Comparison of ENCODE assay signal across 19 cellular contexts in the genomic region with DNA sequence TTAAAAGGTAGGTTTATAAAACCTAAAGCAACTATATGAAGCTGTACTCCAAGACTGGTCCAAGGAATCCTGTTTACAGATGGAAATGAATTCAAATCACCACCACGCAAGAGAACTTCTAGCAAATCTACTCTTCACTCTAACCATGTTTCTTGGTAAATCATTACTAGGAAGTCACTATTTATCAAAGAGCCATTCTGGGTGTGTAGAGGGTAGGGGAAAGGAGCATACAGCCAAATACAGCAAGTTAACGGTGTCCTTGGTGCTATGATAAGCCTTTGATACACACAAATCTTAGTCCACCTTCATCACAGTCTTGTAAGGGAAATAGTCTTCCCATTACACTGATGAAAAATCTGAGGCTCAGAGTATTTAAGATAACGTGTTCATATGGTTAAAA. TPM values are rescaled to one million over a fixed set of nuclear protein-coding genes. Genes with fewer than 3 reads are reported as not detected.
DNase-seq lines count a peak whose midpoint lies in the region; ATAC-seq, FAIRE-seq and TF ChIP-seq lines count a peak whose summit lies in the region.
"Had no signal": no experiment of that assay in that cellular context is flagged by ENCODE, and none has a peak within 500 bp of the region (broad histone marks: within the 10 kb centered on the region; RNA-seq: fewer than 3 reads in every experiment).

No MANE protein-coding gene starts in this region.

- peaks cover 13% of the 10 kb centered on the region for H3K9me3 Mint-ChIP-seq in activated naive CD4-positive, alpha-beta T cell treated with anti-CD3 and anti-CD28 coated beads, Interleukin-2, amount 10 ng/mL, durations not matched to agents 7 days and 5 days

- H3K4me3 ChIP-seq in Loucy (ENCODE audit: low read length, poor library complexity, severe bottlenecking) (no peak overlapping the region), GM12878 (no peak overlapping the region), neuronal stem cell (ENCODE audit: low read length in 2 of 2) (no peak overlapping the region)
- H3K4me3 ChIP-seq: right atrium auricular region, vagina had no signal

- H3K36me3 ChIP-seq in Loucy (ENCODE audit: insufficient read depth, low read length) (peaks cover 30% of the 10 kb centered on the region; the same call in 1 of the 2 replicates), GM12878 (ENCODE audit: control insufficient read depth in 2 of 2, insufficient read depth in 2 of 2, low read length in 1 of 2) (peaks cover 0 to 19% of the 10 kb centered on the region in 2 experiments; a peak in 3 of 4 replicates), neuronal stem cell (replicated peaks in 1 of 2; ENCODE audit: control insufficient read depth in 2 of 2, insufficient read depth in 2 of 2, low read length in 2 of 2) (peaks cover 0 to 72% of the 10 kb centered on the region in 2 donors)
- H3K36me3 ChIP-seq: right atrium auricular region, vagina had no signal

- H3F3A ChIP-seq in Loucy (ENCODE audit: low read depth) = no peaks in the 10 kb centered on the region

- no peak for DNase-seq in activated naive CD4-positive, alpha-beta T cell treated with anti-CD3 and anti-CD28 coated beads, Interleukin-2, amount 10 ng/mL, durations not matched to agents 7 days and 5 days
- DNase-seq in activated naive CD4-positive, alpha-beta T cell treated with anti-CD3 and anti-CD28 coated beads, Interleukin-2, amount 50 U/mL, for 16 hours = no peak
- no peak for DNase-seq in GM12878 (ENCODE audit: low read depth, low spot score)
- DNase-seq in neuronal stem cell (ENCODE audit: low spot score) = no peak
- DNase-seq in amygdala (lab: John Stamatoyannopoulos, UW) = no peak
- DNase-seq in sciatic nerve (ENCODE audit: low spot score) = no peak
- DNase-seq: activated CD4-positive, alpha-beta T cell treated with anti-CD3 and anti-CD28 coated beads for 1 hour; NCI-H526; SHP77 treated with DMSO at 0.1 percent for 48 hours; T1000 had no signal

- no peak for TF ChIP-seq POLR2A in GM12878 (IDR thresholded peaks at IDR 0.05; ENCODE audit: low read depth, low read length)
- no peak for TF ChIP-seq POLR2A in GM18505 (IDR thresholded peaks at IDR 0.05; ENCODE audit: borderline replicate concordance, extremely low read depth, insufficient read depth, insufficient read length)

- SMC1A ChIA-PET in GM12878 (lab: Charles Lee; ENCODE audit: uncharacterized antibody, unreplicated experiment) = interaction anchor here (0.9 to 3.4 kb wide), 3 partner anchors 9 to 46 kb away, joined by 3 to 18 read pairs (median 5); no protein-coding TSS in a partner anchor

- H2AFZ ChIP-seq in Loucy (ENCODE audit: low read length) (no peak overlapping the region), GM12878 (ENCODE audit: control insufficient read depth, low read depth, low read length) (no peak overlapping the region; the same call in 1 of the 2 replicates), neuronal stem cell (ENCODE audit: low read length) (no peak overlapping the region)

- no peak overlapping the region for H2BK15ac ChIP-seq in neuronal stem cell (ENCODE audit: low read length)

- CTCF ChIA-PET in activated naive CD4-positive, alpha-beta T cell treated with anti-CD3 and anti-CD28 coated beads, Interleukin-2, amount 10 ng/mL, durations not matched to agents 7 days and 5 days (lab: Charles Lee) = interaction anchor here (0.9 kb wide), 1 partner anchor 41 kb away, joined by 3 read pairs; no protein-coding TSS in a partner anchor
- CTCF ChIA-PET in GM12878 (lab: Yijun Ruan, JAX) = interaction anchor here (1.0 to 1.8 kb wide), 3 partner anchors 9 to 47 kb away, joined by 3 to 8 read pairs (median 5); no protein-coding TSS in a partner anchor

- TF ChIP-seq CTCF in Loucy (conservative IDR thresholded peaks at IDR 0.05; ENCODE audit: low read length) = no peak
- no peak for TF ChIP-seq CTCF in GM12878 (IDR thresholded peaks at IDR 0.05 in 2 of 3, conservative IDR thresholded peaks at IDR 0.05 in 1 of 3; ENCODE audit: control insufficient read depth in 2 of 3, extremely low read depth in 1 of 3, insufficient read depth in 1 of 3, low read depth in 3 of 3, low read length in 3 of 3)

- H3K4me2 ChIP-seq in Loucy (ENCODE audit: low read depth, low read length, poor library complexity, severe bottlenecking) (peak overlapping the region; percentile 65), GM12878 (ENCODE audit: control insufficient read depth, insufficient read depth) (peak overlapping the region; percentile 78), neuronal stem cell (ENCODE audit: insufficient read depth, low read length, poor library complexity, severe bottlenecking) (no peak overlapping the region)

- no peak overlapping the region for H2BK12ac ChIP-seq in neuronal stem cell (ENCODE audit: low read length)

- no peak for FAIRE-seq in GM12878 (lab: Jason Lieb, UNC)
- FAIRE-seq: astrocyte, D721Med, endometrium, H54 had no signal

- 88% methylated on average over 3 of the region's 3 CpGs for WGBS in GM12878 (ENCODE audit: insufficient coverage, insufficient replicate concordance, low lambda C conversion rate, missing lambda C conversion rate)
- no CpG with 5 or more reads among the region's 3 CpGs for WGBS in neuronal stem cell (ENCODE audit: extremely low coverage in 2 of 2, insufficient read length in 2 of 2, insufficient replicate concordance in 1 of 2), 2 donors

- no peak overlapping the region for H4K91ac ChIP-seq in neuronal stem cell (ENCODE audit: low read depth, low read length, poor library complexity)

- no peak overlapping the region for H2BK120ac ChIP-seq in neuronal stem cell (ENCODE audit: low read depth, low read length)

- in situ Hi-C loops in GM12878 (cut with MboI) = no loop called here

- peaks cover 62% of the 10 kb centered on the region for H3K4me1 Mint-ChIP-seq in activated naive CD4-positive, alpha-beta T cell treated with anti-CD3 and anti-CD28 coated beads, Interleukin-2, amount 10 ng/mL, durations not matched to agents 7 days and 5 days

- no peak overlapping the region for H2AK5ac ChIP-seq in neuronal stem cell (ENCODE audit: low read depth, low read length)

- TF ChIP-seq RAD21 in GM12878 (IDR thresholded peaks at IDR 0.05; ENCODE audit: insufficient read depth, low read depth, low read length) = no peak

- no peak overlapping the region for H2BK5ac ChIP-seq in neuronal stem cell (ENCODE audit: low read length)

- H3K4me1 ChIP-seq in Loucy (ENCODE audit: insufficient read depth, low read length, poor library complexity, severe bottlenecking) (peaks cover 21% of the 10 kb centered on the region), GM12878 (ENCODE audit: control insufficient read depth, insufficient read depth, low read length) (peaks cover 18% of the 10 kb centered on the region), neuronal stem cell (ENCODE audit: control insufficient read depth in 2 of 2, insufficient read depth in 1 of 2, low read depth in 1 of 2, low read length in 2 of 2) (no peaks in the 10 kb centered on the region)

- no peak for TF ChIP-seq EP300 in GM12878 (IDR thresholded peaks at IDR 0.05; ENCODE audit: borderline replicate concordance in 1 of 2, control insufficient read depth in 1 of 2, low read depth in 2 of 2, low read length in 2 of 2)

- H3K9ac ChIP-seq in Loucy (ENCODE audit: low read depth, low read length, poor library complexity, severe bottlenecking) = no peak overlapping the region
- no peak overlapping the region for H3K9ac ChIP-seq in GM12878 (ENCODE audit: control insufficient read depth, insufficient read depth, low read length)
- no peak overlapping the region for H3K9ac ChIP-seq in neuronal stem cell (ENCODE audit: low read depth, low read length, poor library complexity)

- H3K4me3 Mint-ChIP-seq in activated naive CD4-positive, alpha-beta T cell treated with anti-CD3 and anti-CD28 coated beads, Interleukin-2, amount 10 ng/mL, durations not matched to agents 7 days and 5 days = peak overlapping the region; percentile 5

- peaks cover 37% of the 10 kb centered on the region for H4K20me1 ChIP-seq in Loucy (ENCODE audit: insufficient read depth, low read length, poor library complexity, severe bottlenecking)
- no peaks in the 10 kb centered on the region for H4K20me1 ChIP-seq in GM12878 (ENCODE audit: control insufficient read depth, insufficient read depth)

- intact Hi-C loops in GM12878 (cut with micrococcal nuclease; ENCODE audit: unreplicated experiment) (no loop called here), sciatic nerve (cut with DNase I) (no loop called here)

- peaks cover under 1% of the 10 kb centered on the region for H3K79me1 ChIP-seq in neuronal stem cell (ENCODE audit: low read depth, low read length)

- H3K14ac ChIP-seq in neuronal stem cell (ENCODE audit: low read length) = no peak overlapping the region

- RAD21 ChIA-PET in GM12878 (lab: Charles Lee; ENCODE audit: unreplicated experiment) = interaction anchor here (1.0 to 1.9 kb wide), 5 partner anchors 9 to 99 kb away, joined by 3 to 4 read pairs (median 4); no protein-coding TSS in a partner anchor

- no peak overlapping the region for H3K23ac ChIP-seq in neuronal stem cell (ENCODE audit: low read depth, low read length, poor library complexity)

- peak overlapping the region; percentile 83 for H3K27ac Mint-ChIP-seq in activated naive CD4-positive, alpha-beta T cell treated with anti-CD3 and anti-CD28 coated beads, Interleukin-2, amount 10 ng/mL, durations not matched to agents 7 days and 5 days

- H4K8ac ChIP-seq in neuronal stem cell (ENCODE audit: low read depth, low read length) = no peak overlapping the region

- H3K36me3 Mint-ChIP-seq in activated naive CD4-positive, alpha-beta T cell treated with anti-CD3 and anti-CD28 coated beads, Interleukin-2, amount 10 ng/mL, durations not matched to agents 7 days and 5 days = peaks cover 47% of the 10 kb centered on the region

- ATAC-seq in GM12878 = peak; percentile 52
- ATAC-seq in GM18505 (IDR thresholded peaks at IDR 0.05; ENCODE audit: unreplicated experiment) = no peak
- ATAC-seq in sciatic nerve = no peak

- POLR2A ChIA-PET in GM12878 (lab: Charles Lee) = interaction anchor here (0.7 to 1.0 kb wide), 2 partner anchors 8 to 14 kb away, joined by 4 read pairs; no protein-coding TSS in a partner anchor

- no peak overlapping the region for H3K4ac ChIP-seq in neuronal stem cell (ENCODE audit: low read length)

- H3K79me2 ChIP-seq in Loucy (ENCODE audit: insufficient read depth, low read length) (peaks cover 94% of the 10 kb centered on the region), GM12878 (ENCODE audit: control insufficient read depth, insufficient read depth, low read length) (peaks cover 85% of the 10 kb centered on the region)

- H3K27ac ChIP-seq in GM12878 (ENCODE audit: control insufficient read depth, insufficient read depth) = peak overlapping the region; percentile 80
- H3K27ac ChIP-seq in neuronal stem cell (replicated peaks; ENCODE audit: low read length) = no peak overlapping the region
- H3K27ac ChIP-seq: right atrium auricular region, vagina had no signal

- H3K9me3 ChIP-seq in Loucy (ENCODE audit: insufficient read depth, low read depth, low read length) = no peaks in the 10 kb centered on the region; the same call in 1 of the 2 replicates
- peaks cover 9% of the 10 kb centered on the region; the same call in 2 of the 3 replicates for H3K9me3 ChIP-seq in GM12878 (replicated peaks; ENCODE audit: control insufficient read depth, insufficient read depth, low read length)
- H3K9me3 ChIP-seq in neuronal stem cell (replicated peaks in 1 of 2; ENCODE audit: control insufficient read depth in 2 of 2, insufficient read depth in 1 of 2, low read depth in 1 of 2, low read length in 2 of 2) = peaks cover 4 to 25% of the 10 kb centered on the region in 2 donors
- H3K9me3 ChIP-seq: right atrium auricular region, vagina had no signal

- no peaks in the 10 kb centered on the region for H3K27me3 Mint-ChIP-seq in activated naive CD4-positive, alpha-beta T cell treated with anti-CD3 and anti-CD28 coated beads, Interleukin-2, amount 10 ng/mL, durations not matched to agents 7 days and 5 days

- H3K9me2 ChIP-seq in Loucy (replicated peaks; ENCODE audit: low read depth, low read length) = no peaks in the 10 kb centered on the region

- H3K27me3 ChIP-seq in Loucy (ENCODE audit: insufficient read depth, low read length, poor library complexity, severe bottlenecking) = no peaks in the 10 kb centered on the region
- H3K27me3 ChIP-seq in GM12878 (replicated peaks in 1 of 2; ENCODE audit: control insufficient read depth in 2 of 2, insufficient read depth in 2 of 2, low read length in 1 of 2) = no peaks in the 10 kb centered on the region
- H3K27me3 ChIP-seq in neuronal stem cell (ENCODE audit: control insufficient read depth in 3 of 3, insufficient read depth in 3 of 3, low read depth in 1 of 3, low read length in 3 of 3) = no peaks in the 10 kb centered on the region
- H3K27me3 ChIP-seq: right atrium auricular region, vagina had no signal

- no TSS peak for BruUV-seq in GM12878 (replicated peaks; lab: Mats Ljungman, UMichigan)

- no peak overlapping the region for H3K18ac ChIP-seq in neuronal stem cell (ENCODE audit: low read length)

RNA-seq across cellular contexts. Expression of gene NIN, which starts 16.8 kb away (rescaled TPM):
- 248 and 265 TPM in 2 replicates for total RNA-seq in GM12878 (2013; cell fraction: nucleolus; rRNA removed)
- total RNA-seq in GM12878 (2014; rRNA removed) (92.2 and 103 TPM in 2 replicates), GM12878 (2014; rRNA removed; fragmentation: Illumina TruSeq; extraction: Trizol) (133 and 138 TPM in 2 replicates), GM12878 (2021) (134 and 135 TPM in 2 replicates), sciatic nerve (48.2 TPM)
- polyA plus RNA-seq in GM12878 (2011; ENCODE audit: low read depth) = 39.4 TPM
- polyA plus RNA-seq in GM12878 (2011; rRNA removed) (44.0 and 51.2 TPM in 2 replicates), GM12878 (2014; fragmentation: Illumina TruSeq; extraction: Trizol) (101 and 122 TPM in 2 replicates), GM12878 (2014; fragmentation: Nextera tagmentation; extraction: Ambion mirVana) (10 to 100 TPM; 16.2 to 17.0 TPM), GM12878 (2014; rRNA removed) (57.5 and 67.6 TPM in 2 replicates), GM12878 (2016; fragmentation: Nextera tagmentation; extraction: Ambion mirVana) (10 to 100 TPM; 30.5 to 73.1 TPM)
- 23.7 and 24.4 TPM in 2 replicates for polyA plus RNA-seq in GM12878 (2011; cell fraction: cytosol; rRNA removed)
- 52.6 and 57.6 TPM in 2 replicates for polyA plus RNA-seq in GM12878 (2011; cell fraction: nucleus; rRNA removed)
- polyA plus RNA-seq in GM12878 (2012) = 51.7 and 57.1 TPM in 2 replicates
- polyA minus RNA-seq in GM12878 (2011; rRNA and poly(A)+ RNA removed) = 60.8 and 87.0 TPM in 2 replicates
- polyA minus RNA-seq in GM12878 (2011; cell fraction: cytosol; rRNA and poly(A)+ RNA removed) = 25.0 and 33.6 TPM in 2 replicates
- polyA minus RNA-seq in GM12878 (2011; cell fraction: nucleus; rRNA and poly(A)+ RNA removed) = 52.8 and 99.4 TPM in 2 replicates
- polyA plus RNA-seq in neuronal stem cell (2013, experiment 1 of 2) = 16.7 TPM
- polyA plus RNA-seq in neuronal stem cell (2013, experiment 2 of 2) = 17.6 TPM

RNA-seq across cellular contexts. Expression of gene ABHD12B, which starts 57.7 kb away (rescaled TPM):
- not detected in 2 replicates for total RNA-seq in GM12878 (2013; cell fraction: nucleolus; rRNA removed)
- total RNA-seq in GM12878 (2014; rRNA removed) (not detected in 2 replicates), GM12878 (2014; rRNA removed; fragmentation: Illumina TruSeq; extraction: Trizol) (not detected in 2 replicates), GM12878 (2021) (not detected in 2 replicates), sciatic nerve (not detected)
- not detected for polyA plus RNA-seq in GM12878 (2011; ENCODE audit: low read depth)
- polyA plus RNA-seq in GM12878 (2011; rRNA removed) (not detected in 2 replicates), GM12878 (2014; fragmentation: Illumina TruSeq; extraction: Trizol) (not detected in 2 replicates), GM12878 (2014; fragmentation: Nextera tagmentation; extraction: Ambion mirVana) (not detected), GM12878 (2014; rRNA removed) (not detected in 2 replicates), GM12878 (2016; fragmentation: Nextera tagmentation; extraction: Ambion mirVana) (not detected)
- not detected in 2 replicates for polyA plus RNA-seq in GM12878 (2011; cell fraction: cytosol; rRNA removed)
- not detected in 2 replicates for polyA plus RNA-seq in GM12878 (2011; cell fraction: nucleus; rRNA removed)
- polyA plus RNA-seq in GM12878 (2012) = not detected in 2 replicates
- polyA minus RNA-seq in GM12878 (2011; rRNA and poly(A)+ RNA removed) = not detected in 2 replicates
- polyA minus RNA-seq in GM12878 (2011; cell fraction: cytosol; rRNA and poly(A)+ RNA removed) = not detected in 2 replicates
- polyA minus RNA-seq in GM12878 (2011; cell fraction: nucleus; rRNA and poly(A)+ RNA removed) = not detected in 2 replicates
- not detected for polyA plus RNA-seq in neuronal stem cell (2013, experiment 1 of 2)
- polyA plus RNA-seq in neuronal stem cell (2013, experiment 2 of 2) = 0.10 TPM
- total RNA-seq: astrocyte, subcutaneous adipose tissue, vagina had no signal
